Comparison of ENCODE assay signal across 1 cellular context in the genomic region with DNA sequence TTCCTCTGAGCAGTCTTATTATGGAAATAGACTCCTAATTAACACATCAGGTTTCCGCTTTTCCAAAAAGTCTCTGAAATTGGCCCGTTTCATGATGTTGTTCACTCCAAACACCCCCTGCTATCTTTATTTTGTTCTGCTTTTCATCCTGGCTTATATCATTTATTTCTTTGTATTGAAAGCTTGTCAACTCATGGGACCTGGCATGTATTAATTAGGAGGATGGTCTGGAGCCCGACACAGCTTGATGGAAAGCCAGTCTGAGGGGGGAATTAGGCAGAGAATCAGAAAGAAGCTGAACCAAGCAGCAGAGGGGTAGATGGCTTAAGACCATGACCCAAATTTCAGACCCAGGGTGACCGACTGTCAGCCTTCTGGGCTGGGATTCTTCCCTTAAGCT.
TF ChIP-seq lines count a peak whose summit lies in the region.

No MANE protein-coding gene starts in this region.

TF ChIP-seq in H1, 55 proteins besides CTCF, POLR2A, EP300 and RAD21:
- no peak for TF ChIP-seq CBX8 (IDR thresholded peaks at IDR 0.05; ENCODE audit: borderline replicate concordance, low read depth, low read length)
- no peak for TF ChIP-seq HDAC2 (IDR thresholded peaks at IDR 0.05; ENCODE audit: borderline replicate concordance in 1 of 2, low read depth in 2 of 2, low read length in 2 of 2)
- TF ChIP-seq GABPA (IDR thresholded peaks at IDR 0.05; ENCODE audit: borderline replicate concordance, insufficient read depth, low read length) = no peak
- no peak for TF ChIP-seq CBX5 (IDR thresholded peaks at IDR 0.05; ENCODE audit: low read depth, low read length)
TF ChIP-seq in H1: peak in this region for 0.
